ENCODE assay signal across 7 cellular contexts in genomic region chr16:12034977-12035376, GRCh38. TPM values are rescaled to one million over a fixed set of nuclear protein-coding genes. Genes with fewer than 3 reads are reported as not detected.
DNase-seq lines count a peak whose midpoint lies in the region; ATAC-seq and TF ChIP-seq lines count a peak whose summit lies in the region.
"Not testable (repeated sequence)": the region's sequence is repeated elsewhere in the genome, so short reads cannot be mapped to it uniquely, and the experiment has no call there.

No MANE protein-coding gene starts in this region.

- DNase-seq in CD1c-positive myeloid dendritic cell (ENCODE audit: extremely low spot score) (peak; percentile 71), NOMO-1 (lab: John Stamatoyannopoulos, UW; ENCODE audit: unreplicated experiment in 2 of 2) (peak; percentile 9 to 24)
- not testable (repeated sequence) for DNase-seq in activated B cell treated with CpG ODN at 0.5 μM for 24 hours; Right ventricle myocardium inferior (ENCODE audit: missing footprints); right lobe of liver

- POLR2A ChIA-PET in activated B cell treated with CpG ODN at 0.5 μM for 24 hours (lab: Charles Lee), result interaction anchor here (0.6 to 2.2 kb wide), 15 partner anchors 10 to 149 kb away, joined by 3 to 15 read pairs (median 5); partner anchors contain the start of gene SNX29

- H3K27ac ChIP-seq in right lobe of liver, result not testable (repeated sequence)
- H3K27ac ChIP-seq in skin epidermis, result peak overlapping the region in 13 of 21 experiments; percentile 0 to 72 (median 47)

- not testable (repeated sequence) for H3K4me1 ChIP-seq in right lobe of liver

- TF ChIP-seq POLR2A in right lobe of liver (IDR thresholded peaks at IDR 0.05), result not testable (repeated sequence)

- H3K27me3 Mint-ChIP-seq in activated B cell treated with CpG ODN at 0.5 μM for 24 hours, result not testable (repeated sequence)

- CTCF ChIA-PET in activated B cell treated with CpG ODN at 0.5 μM for 24 hours (lab: Charles Lee), result interaction anchor here (1.5 kb wide), 1 partner anchor 33 kb away, joined by 4 read pairs; no protein-coding TSS in a partner anchor

- H3K36me3 Mint-ChIP-seq in activated B cell treated with CpG ODN at 0.5 μM for 24 hours (ENCODE audit: low read depth), result peaks cover 33% of the 10 kb centered on the region

- not testable (repeated sequence) for H3K4me3 ChIP-seq in right lobe of liver, skin epidermis

- not testable (repeated sequence) for H3K27me3 ChIP-seq in right lobe of liver

- H3K36me3 ChIP-seq in right lobe of liver, result not testable (repeated sequence)

- not testable (repeated sequence) for TF ChIP-seq CTCF in activated B cell treated with CpG ODN at 0.5 μM for 24 hours (IDR thresholded peaks at IDR 0.05); right lobe of liver (IDR thresholded peaks at IDR 0.05)

- H3K4me3 Mint-ChIP-seq in activated B cell treated with CpG ODN at 0.5 μM for 24 hours, result peak overlapping the region; percentile 58

- WGBS in right lobe of liver (ENCODE audit: insufficient coverage, low coverage, low lambda C conversion rate, missing lambda C conversion rate), result 52% methylated on average over 6 of the region's 7 CpGs

- H3K9me3 ChIP-seq in right lobe of liver, result not testable (repeated sequence)

- ATAC-seq in GM21447 (IDR thresholded peaks at IDR 0.05; ENCODE audit: unreplicated experiment) (peak; percentile 42), activated B cell treated with CpG ODN at 0.5 μM for 24 hours (ENCODE audit: low read depth) (peak; percentile 61), Right ventricle myocardium inferior (peak; percentile 24), right lobe of liver (peak in 3 of 4 donors; percentile 26 to 48 (median 34))

- intact Hi-C loops in activated B cell treated with CpG ODN at 0.5 μM for 24 hours (cut with micrococcal nuclease), result loop anchor here (1.0 to 2.0 kb wide), 2 partner anchors 15 to 70 kb away; partner anchors contain the start of gene TNFRSF17
- intact Hi-C loops in Right ventricle myocardium inferior (cut with DNase I); right lobe of liver (cut with DNase I): not testable (repeated sequence)

- H3K4me1 Mint-ChIP-seq in activated B cell treated with CpG ODN at 0.5 μM for 24 hours, result peaks cover 85% of the 10 kb centered on the region

- peak overlapping the region; percentile 97 for H3K27ac Mint-ChIP-seq in activated B cell treated with CpG ODN at 0.5 μM for 24 hours

- not testable (repeated sequence) for H3K9me3 Mint-ChIP-seq in activated B cell treated with CpG ODN at 0.5 μM for 24 hours

RNA-seq across cellular contexts. Expression of gene SNX29, which starts 58.4 kb away (rescaled TPM):
- 173 and 195 TPM in 2 replicates for total RNA-seq in activated B cell treated with CpG ODN at 0.5 μM for 24 hours
- total RNA-seq in Right ventricle myocardium inferior, result 11.4 TPM
- 1 to 10 TPM; 5.1 to 9.8 (median 8.1) TPM for total RNA-seq in right lobe of liver

Comparison
In these comparisons a context has a peak if more than half of its experiments do, and no peak if none do; other contexts are left out.
1. RNA of gene SNX29, which starts 58.4 kb away (total RNA-seq): 173 to 195 TPM in activated B cell treated with CpG ODN at 0.5 μM for 24 hours; 11.4 TPM in Right ventricle myocardium inferior (single experiment) and 5.1 to 9.8 TPM in right lobe of liver; every median in the first group is over 10 times any median in the second.
2. Peak in every context shown above with its lines, with median percentiles within 50 percentile points of each other: ATAC-seq.